8 cellular contexts compared by ENCODE assay signal in genomic region chr12:6927999-6928702, GRCh38. TPM values are rescaled to one million over a fixed set of nuclear protein-coding genes. Genes with fewer than 3 reads are reported as not detected.
DNase-seq lines count a peak whose midpoint lies in the region; ATAC-seq and TF ChIP-seq lines count a peak whose summit lies in the region.

No MANE protein-coding gene starts in this region.

- no TSS peak for BruUV-seq in PC-3 (replicated peaks; lab: Mats Ljungman, UMichigan)

- ATAC-seq in DND-41 (ENCODE audit: insufficient read depth, low read depth) (no peak), PC-3 (no peak), natural killer cell (peak; percentile 56 to 60 (median 60)), HG03196 (IDR thresholded peaks at IDR 0.05; ENCODE audit: unreplicated experiment) (no peak), esophagus mucosa (no peak), GM19328 (IDR thresholded peaks at IDR 0.05; ENCODE audit: unreplicated experiment) (no peak)

- no peaks in the 10 kb centered on the region for H3K9me3 Mint-ChIP-seq in endothelial cell (ENCODE audit: unreplicated experiment)
- H3K9me3 Mint-ChIP-seq in natural killer cell: no peaks in the 10 kb centered on the region

- peaks cover 73% of the 10 kb centered on the region for H3K4me1 Mint-ChIP-seq in endothelial cell (ENCODE audit: unreplicated experiment)
- peaks cover 38 to 43% of the 10 kb centered on the region in 2 donors for H3K4me1 Mint-ChIP-seq in natural killer cell

- H3K79me2 ChIP-seq in DND-41 (ENCODE audit: insufficient read depth, low read length): peaks cover 51% of the 10 kb centered on the region
- peaks cover 55% of the 10 kb centered on the region for H3K79me2 ChIP-seq in PC-3 (ENCODE audit: low read length)

- intact Hi-C loops in PC-3 (cut with micrococcal nuclease): loop anchor here (5.0 kb wide), 1 partner anchor 61 kb away; the partner anchor contains the start of gene TPI1
- intact Hi-C loops in natural killer cell (cut with micrococcal nuclease): no loop called here

- H3K27ac Mint-ChIP-seq in endothelial cell (ENCODE audit: unreplicated experiment) (peak overlapping the region; percentile 94), natural killer cell (peak overlapping the region; percentile 72 to 86)

- H3K36me3 ChIP-seq in DND-41 (ENCODE audit: insufficient read depth, low read length) (peaks cover 12% of the 10 kb centered on the region), PC-3 (ENCODE audit: low read depth, low read length) (no peaks in the 10 kb centered on the region)

- H3K4me1 ChIP-seq in DND-41 (ENCODE audit: insufficient read depth, low read length) (peaks cover 63% of the 10 kb centered on the region), PC-3 (ENCODE audit: insufficient read depth, low read length) (peaks cover 43% of the 10 kb centered on the region)

- TF ChIP-seq CTCF in DND-41 (IDR thresholded peaks at IDR 0.05; ENCODE audit: borderline replicate concordance, extremely low read depth, low read length, poor library complexity, severe bottlenecking): no peak
- TF ChIP-seq CTCF in PC-3 (conservative IDR thresholded peaks at IDR 0.05; ENCODE audit: low read depth, low read length): no peak
- TF ChIP-seq CTCF in endothelial cell (IDR thresholded peaks at IDR 0.05; ENCODE audit: unreplicated experiment): no peak
- no peak for TF ChIP-seq CTCF in natural killer cell (IDR thresholded peaks at IDR 0.05)

- peak overlapping the region; percentile 77 for H3K9ac ChIP-seq in DND-41 (ENCODE audit: low read depth, low read length)
- peak overlapping the region; percentile 84 for H3K9ac ChIP-seq in PC-3 (ENCODE audit: low read length)

- no peaks in the 10 kb centered on the region for H3K9me2 ChIP-seq in PC-3 (replicated peaks; ENCODE audit: low read length)

- no peaks in the 10 kb centered on the region for H3K27me3 ChIP-seq in DND-41 (ENCODE audit: insufficient read depth, low read length, poor library complexity)
- H3K27me3 ChIP-seq in PC-3 (ENCODE audit: low read length): no peaks in the 10 kb centered on the region

- H3K9me3 ChIP-seq in DND-41 (ENCODE audit: insufficient read depth, low read length, severe bottlenecking) (no peaks in the 10 kb centered on the region), PC-3 (ENCODE audit: low read length) (no peaks in the 10 kb centered on the region)

- H4K20me1 ChIP-seq in DND-41 (ENCODE audit: insufficient read depth, low read length): peaks cover 13% of the 10 kb centered on the region; the same call in 1 of the 2 replicates
- H4K20me1 ChIP-seq in PC-3 (ENCODE audit: low read length): no peaks in the 10 kb centered on the region; the same call in 1 of the 2 replicates

- H3K27me3 Mint-ChIP-seq in endothelial cell (ENCODE audit: unreplicated experiment): peaks cover 30% of the 10 kb centered on the region
- H3K27me3 Mint-ChIP-seq in natural killer cell (ENCODE audit: low read depth in 2 of 2): no peaks in the 10 kb centered on the region

- H3K4me2 ChIP-seq in DND-41 (ENCODE audit: insufficient read depth, low read length): peak overlapping the region; percentile 90
- peak overlapping the region; percentile 95 for H3K4me2 ChIP-seq in PC-3 (ENCODE audit: low read length)

- POLR2A ChIA-PET in PC-3 (lab: Charles Lee; ENCODE audit: unreplicated experiment): no interaction called here

- H3K4me3 ChIP-seq in DND-41 (ENCODE audit: low read depth in 1 of 2, low read length in 2 of 2) (peak overlapping the region; percentile 75 to 83), PC-3 (ENCODE audit: low read length) (peak overlapping the region; percentile 93)

- peak overlapping the region; percentile 21 for H2AFZ ChIP-seq in DND-41 (ENCODE audit: low read depth, low read length)
- H2AFZ ChIP-seq in PC-3 (ENCODE audit: low read length): peak overlapping the region; percentile 57

- H3K36me3 Mint-ChIP-seq in endothelial cell (ENCODE audit: low read depth, unreplicated experiment) (peaks cover 30% of the 10 kb centered on the region), natural killer cell (no peaks in the 10 kb centered on the region)

- peak overlapping the region; percentile 100 for H3K4me3 Mint-ChIP-seq in endothelial cell (ENCODE audit: unreplicated experiment)
- H3K4me3 Mint-ChIP-seq in natural killer cell: peak overlapping the region; percentile 92

- CTCF ChIA-PET in PC-3 (lab: Charles Lee): interaction anchor here (0.6 kb wide), 1 partner anchor 55 kb away, joined by 6 read pairs; the partner anchor contains the start of gene SPSB2

- DNase-seq in DND-41 (no peak), PC-3 (no peak), endothelial cell (ENCODE audit: low spot score) (no peak), natural killer cell (no peak), EL (no peak)

- H3K27ac ChIP-seq in DND-41 (ENCODE audit: low read length) (peak overlapping the region; percentile 71), PC-3 (ENCODE audit: low read length) (no peak overlapping the region)

- H3F3A ChIP-seq in PC-3 (ENCODE audit: low read length, unreplicated experiment): no peaks in the 10 kb centered on the region

RNA-seq across cellular contexts. Expression of gene ATN1, which starts 0.4 kb away (rescaled TPM):
- total RNA-seq in PC-3 (2014; rRNA removed) (11.6 and 41.5 TPM in 2 replicates), endothelial cell (ENCODE audit: unreplicated experiment) (144 TPM), natural killer cell (10 to 100 TPM; 29.3 to 34.0 (median 31.9) TPM), esophagus mucosa (29.1 TPM)

RNA-seq across cellular contexts. Expression of gene ENO2, which starts 13.8 kb away (rescaled TPM):
- total RNA-seq in PC-3 (2014; rRNA removed) (30.2 and 35.2 TPM in 2 replicates), endothelial cell (ENCODE audit: unreplicated experiment) (5.3 TPM), natural killer cell (10 to 100 TPM; 21.6 to 30.8 (median 23.1) TPM), esophagus mucosa (3.7 TPM)

RNA-seq across cellular contexts. Expression of gene RNU7-1, which starts 15.5 kb away (rescaled TPM):
- total RNA-seq in PC-3 (2014; rRNA removed) (not detected in 2 replicates), endothelial cell (ENCODE audit: unreplicated experiment) (not detected), natural killer cell (not detected), esophagus mucosa (not detected)

RNA-seq across cellular contexts. Expression of gene C12orf57, which starts 15.7 kb away (rescaled TPM):
- total RNA-seq in PC-3 (2014; rRNA removed): 125 and 130 TPM in 2 replicates
- total RNA-seq in endothelial cell (ENCODE audit: unreplicated experiment): 225 TPM
- total RNA-seq in natural killer cell: 100 to 1,000 TPM; 125 to 157 (median 126) TPM
- 84.0 TPM for total RNA-seq in esophagus mucosa

RNA-seq across cellular contexts. Expression of gene PTPN6, which starts 23.0 kb away (rescaled TPM):
- total RNA-seq in PC-3 (2014; rRNA removed) (22.5 and 28.4 TPM in 2 replicates), endothelial cell (ENCODE audit: unreplicated experiment) (22.1 TPM), natural killer cell (100 to 1,000 TPM; 279 to 357 (median 312) TPM), esophagus mucosa (17.8 TPM)

Comparison
In these comparisons a context has a peak if more than half of its experiments do, and no peak if none do; other contexts are left out.
1. ATAC-seq: peak in natural killer cell (3 of 3); none in DND-41 (single experiment), PC-3 (single experiment), HG03196 (single experiment), esophagus mucosa (single experiment) and GM19328 (single experiment).